9 cellular contexts compared by ENCODE assay signal in genomic region chr7:4610768-4611467, GRCh38.
DNase-seq lines count a peak whose midpoint lies in the region; ATAC-seq and TF ChIP-seq lines count a peak whose summit lies in the region.
"Had no signal": no experiment of that assay in that cellular context is flagged by ENCODE, and none has a peak within 500 bp of the region (broad histone marks: within the 10 kb centered on the region; RNA-seq: fewer than 3 reads in every experiment).

No MANE protein-coding gene starts in this region.

- no peaks in the 10 kb centered on the region for H3K9me3 Mint-ChIP-seq in Caco-2 (ENCODE audit: unreplicated experiment)
- no peaks in the 10 kb centered on the region for H3K9me3 Mint-ChIP-seq in activated naive CD8-positive, alpha-beta T cell treated with anti-CD3 and anti-CD28 coated beads, Interleukin-2, amount 50 U/mL, for 24 hours

- H3F3A ChIP-seq in MM.1S (ENCODE audit: insufficient read depth, low read length) = no peaks in the 10 kb centered on the region

- CTCF ChIA-PET in Caco-2 (lab: Charles Lee) = interaction anchor here (1.1 kb wide), 1 partner anchor 21 kb away, joined by 3 read pairs; no protein-coding TSS in a partner anchor

- TF ChIP-seq CTCF in Caco-2 (IDR thresholded peaks at IDR 0.05; ENCODE audit: insufficient read depth in 1 of 2, low read depth in 1 of 2, low read length in 1 of 2, severe bottlenecking in 1 of 2, unreplicated experiment in 1 of 2) (peak; percentile 76), MM.1S (IDR thresholded peaks at IDR 0.05; ENCODE audit: low read length) (peak; percentile 73), left ventricle myocardium inferior (IDR thresholded peaks at IDR 0.05; ENCODE audit: borderline replicate concordance) (peak; percentile 89), gastrocnemius medialis (IDR thresholded peaks at IDR 0.05 in 4 of 5, conservative IDR thresholded peaks at IDR 0.05 in 1 of 5) (peak; percentile 76 to 88 (median 81))

- POLR2A ChIA-PET in Caco-2 (lab: Charles Lee) = no interaction called here

- H3K4me3 Mint-ChIP-seq in Caco-2 (ENCODE audit: unreplicated experiment) = no peak overlapping the region
- H3K4me3 Mint-ChIP-seq in activated naive CD8-positive, alpha-beta T cell treated with anti-CD3 and anti-CD28 coated beads, Interleukin-2, amount 50 U/mL, for 24 hours = no peak overlapping the region

- no peak overlapping the region for H3K9ac ChIP-seq in MM.1S (ENCODE audit: low read length)

- no peaks in the 10 kb centered on the region for H3K9me2 ChIP-seq in MM.1S (replicated peaks; ENCODE audit: insufficient read depth, low read length)

- H3K4me1 ChIP-seq in Caco-2 = no peaks in the 10 kb centered on the region
- H3K4me1 ChIP-seq in MM.1S (ENCODE audit: low read length) = peaks cover 3% of the 10 kb centered on the region; the same call in 1 of the 2 replicates
- H3K4me1 ChIP-seq in left ventricle myocardium inferior = peaks cover 22% of the 10 kb centered on the region
- H3K4me1 ChIP-seq in gastrocnemius medialis = peaks cover 14 to 22% of the 10 kb centered on the region in 2 donors

- no peak overlapping the region for H3K27ac ChIP-seq in MM.1S (ENCODE audit: low read length)
- H3K27ac ChIP-seq in left ventricle myocardium inferior (replicated peaks) = no peak overlapping the region
- no peak overlapping the region for H3K27ac ChIP-seq in gastrocnemius medialis
- H3K27ac ChIP-seq: SJSA1 had no signal

- H4K20me1 ChIP-seq in MM.1S (ENCODE audit: insufficient read depth, low read length) = no peaks in the 10 kb centered on the region

- H3K79me2 ChIP-seq in MM.1S (ENCODE audit: low read length) = no peaks in the 10 kb centered on the region

- H3K4me3 ChIP-seq in Caco-2 (ENCODE audit: low read depth, low read length) (no peak overlapping the region), MM.1S (ENCODE audit: low read length) (no peak overlapping the region), left ventricle myocardium inferior (no peak overlapping the region), gastrocnemius medialis (no peak overlapping the region)
- H3K4me3 ChIP-seq: SJSA1 had no signal

- no peak overlapping the region for H2AFZ ChIP-seq in MM.1S (ENCODE audit: low read length)

- H3K9me3 ChIP-seq in Caco-2 (0 out of 2 replicates have a peak, but pooled peaks cover 3% of the 10 kb centered on the region), MM.1S (replicated peaks; ENCODE audit: insufficient read depth, low read length) (no peaks in the 10 kb centered on the region), left ventricle myocardium inferior (replicated peaks) (no peaks in the 10 kb centered on the region), gastrocnemius medialis (no peaks in the 10 kb centered on the region)
- H3K9me3 ChIP-seq: SJSA1 had no signal

- no peak overlapping the region for H3K27ac Mint-ChIP-seq in Caco-2 (ENCODE audit: unreplicated experiment)
- no peak overlapping the region for H3K27ac Mint-ChIP-seq in activated naive CD8-positive, alpha-beta T cell treated with anti-CD3 and anti-CD28 coated beads, Interleukin-2, amount 50 U/mL, for 24 hours

- ATAC-seq in GM21423 (IDR thresholded peaks at IDR 0.05; ENCODE audit: unreplicated experiment) (peak; percentile 66), SK-N-SH treated with all-trans-retinoic acid at 6 μM for 48 hours (peak; percentile 90), gastrocnemius medialis (peak; percentile 55 to 58)
- peak; percentile 69 for ATAC-seq in activated naive CD8-positive, alpha-beta T cell treated with anti-CD3 and anti-CD28 coated beads, Interleukin-2, amount 50 U/mL, for 24 hours

- no peaks in the 10 kb centered on the region for H3K27me3 Mint-ChIP-seq in Caco-2 (ENCODE audit: insufficient read depth, unreplicated experiment)
- H3K27me3 Mint-ChIP-seq in activated naive CD8-positive, alpha-beta T cell treated with anti-CD3 and anti-CD28 coated beads, Interleukin-2, amount 50 U/mL, for 24 hours = no peaks in the 10 kb centered on the region

- no peak for TF ChIP-seq POLR2A in gastrocnemius medialis (IDR thresholded peaks at IDR 0.05)

- H3K4me2 ChIP-seq in MM.1S (ENCODE audit: low read depth, low read length) = no peak overlapping the region

- in situ Hi-C loops in gastrocnemius medialis (cut with MboI; ENCODE audit: low sequenced_read_pairs in 4 of 4) = no loop called here

- no TSS peak for BruUV-seq in Caco-2 (replicated peaks; lab: Mats Ljungman, UMichigan)

- no peaks in the 10 kb centered on the region for H3K36me3 ChIP-seq in Caco-2 (ENCODE audit: control insufficient read depth, insufficient read depth, low read length)
- H3K36me3 ChIP-seq in MM.1S (replicated peaks; ENCODE audit: insufficient read depth, low read length) = no peaks in the 10 kb centered on the region
- no peaks in the 10 kb centered on the region for H3K36me3 ChIP-seq in left ventricle myocardium inferior
- no peaks in the 10 kb centered on the region for H3K36me3 ChIP-seq in gastrocnemius medialis
- H3K36me3 ChIP-seq: SJSA1 had no signal

- peaks cover 14% of the 10 kb centered on the region for H3K4me1 Mint-ChIP-seq in Caco-2 (ENCODE audit: low read depth, unreplicated experiment)
- H3K4me1 Mint-ChIP-seq in activated naive CD8-positive, alpha-beta T cell treated with anti-CD3 and anti-CD28 coated beads, Interleukin-2, amount 50 U/mL, for 24 hours = peaks cover 12% of the 10 kb centered on the region

- no peaks in the 10 kb centered on the region for H3K36me3 Mint-ChIP-seq in Caco-2 (ENCODE audit: insufficient read depth, unreplicated experiment)
- H3K36me3 Mint-ChIP-seq in activated naive CD8-positive, alpha-beta T cell treated with anti-CD3 and anti-CD28 coated beads, Interleukin-2, amount 50 U/mL, for 24 hours (ENCODE audit: low read depth) = no peaks in the 10 kb centered on the region

- intact Hi-C loops in Caco-2 (cut with micrococcal nuclease; ENCODE audit: unreplicated experiment) = loop anchor here (1.0 kb wide), 1 partner anchor 20 kb away; no protein-coding TSS in a partner anchor
- intact Hi-C loops in left ventricle myocardium inferior (cut with micrococcal nuclease) = loop anchor here (2.0 to 10.0 kb wide), 2 partner anchors 20 to 134 kb away; no protein-coding TSS in a partner anchor
- intact Hi-C loops in gastrocnemius medialis (cut with DNase I; ENCODE audit: low total_unique reads) = loop anchor here (1.0 kb wide), 2 partner anchors 20 to 143 kb away; no protein-coding TSS in a partner anchor

- DNase-seq in Caco-2 = peak; percentile 69 to 75
- peak; percentile 71 for DNase-seq in MM.1S
- peak; percentile 29 for DNase-seq in activated naive CD8-positive, alpha-beta T cell treated with anti-CD3 and anti-CD28 coated beads, Interleukin-2, amount 50 U/mL, for 24 hours
- no peak for DNase-seq in left ventricle myocardium inferior
- DNase-seq in gastrocnemius medialis = peak; percentile 20 to 24
- DNase-seq in amniotic stem cell (lab: John Stamatoyannopoulos, UW) = no peak

- no peaks in the 10 kb centered on the region for H3K27me3 ChIP-seq in Caco-2 (replicated peaks; ENCODE audit: control insufficient read depth, insufficient read depth, low read length)
- H3K27me3 ChIP-seq in MM.1S (replicated peaks; ENCODE audit: insufficient read depth, low read length) = peaks cover 8% of the 10 kb centered on the region
- H3K27me3 ChIP-seq in left ventricle myocardium inferior (ENCODE audit: low read depth) = peaks cover 12% of the 10 kb centered on the region
- H3K27me3 ChIP-seq in gastrocnemius medialis = peaks cover 0 to 2% (median 0%) of the 10 kb centered on the region in 3 donors

TF ChIP-seq in SK-N-SH treated with all-trans-retinoic acid at 6 μM for 48 hours, 23 proteins besides CTCF, POLR2A, EP300 and RAD21:
- TF ChIP-seq TOX (CRISPR knock-in tag; IDR thresholded peaks at IDR 0.05; ENCODE audit: borderline replicate concordance) (no peak), RARB (CRISPR knock-in tag; IDR thresholded peaks at IDR 0.05) (no peak), OSR1 (CRISPR knock-in tag; IDR thresholded peaks at IDR 0.05) (no peak), CSRNP3 (CRISPR knock-in tag; IDR thresholded peaks at IDR 0.05) (no peak), PATZ1 (CRISPR knock-in tag; IDR thresholded peaks at IDR 0.05; ENCODE audit: borderline replicate concordance) (no peak), GLIS3 (CRISPR knock-in tag; IDR thresholded peaks at IDR 0.05) (no peak), TCF4 (CRISPR knock-in tag; IDR thresholded peaks at IDR 0.05; ENCODE audit: borderline replicate concordance) (no peak), ZNF70 (CRISPR knock-in tag; IDR thresholded peaks at IDR 0.05) (no peak), PPARA (CRISPR knock-in tag; IDR thresholded peaks at IDR 0.05; ENCODE audit: borderline replicate concordance) (no peak), ZFP30 (CRISPR knock-in tag; IDR thresholded peaks at IDR 0.05) (no peak), ZNF8 (CRISPR knock-in tag; IDR thresholded peaks at IDR 0.05) (no peak)
TF ChIP-seq in SK-N-SH treated with all-trans-retinoic acid at 6 μM for 48 hours: peak in this region for 0.

Comparison
In these comparisons a context has a peak if more than half of its experiments do, and no peak if none do; other contexts are left out.
1. DNase-seq: peak in Caco-2 (2 of 2), MM.1S (single experiment), activated naive CD8-positive, alpha-beta T cell treated with anti-CD3 and anti-CD28 coated beads, Interleukin-2, amount 50 U/mL, for 24 hours (single experiment) and gastrocnemius medialis (2 of 2); none in left ventricle myocardium inferior (single experiment) and amniotic stem cell (single experiment).
2. Peak in every context shown above with its lines, with median percentiles within 50 percentile points of each other: CTCF ChIP-seq and ATAC-seq.